Comparison of ENCODE assay signal across 18 cellular contexts in the genomic region with DNA sequence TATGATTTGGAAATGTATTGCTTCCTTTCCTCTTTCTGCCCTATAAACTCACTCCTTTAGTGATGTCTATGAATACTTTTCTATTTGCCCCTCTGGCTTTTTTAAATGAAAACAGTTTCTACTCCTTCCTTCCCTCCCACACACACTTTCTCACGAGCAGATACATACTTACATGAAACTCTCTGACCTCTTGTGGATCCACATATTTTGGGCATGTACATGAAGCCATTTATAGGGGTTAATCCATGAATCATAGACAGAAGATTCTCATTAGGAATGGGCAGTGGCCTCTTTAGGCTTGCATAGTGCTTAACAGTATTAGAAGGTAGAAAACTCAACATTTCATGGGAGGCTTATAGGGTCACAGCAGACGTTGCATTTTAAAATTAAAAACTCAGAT. TPM values are rescaled to one million over a fixed set of nuclear protein-coding genes. Genes with fewer than 3 reads are reported as not detected.
DNase-seq lines count a peak whose midpoint lies in the region; ATAC-seq, FAIRE-seq and TF ChIP-seq lines count a peak whose summit lies in the region.
"Had no signal": no experiment of that assay in that cellular context is flagged by ENCODE, and none has a peak within 500 bp of the region (broad histone marks: within the 10 kb centered on the region; RNA-seq: fewer than 3 reads in every experiment).

No MANE protein-coding gene starts in this region.

- DNase-seq in left ventricle myocardium inferior (no peak), Right ventricle myocardium superior (no peak), bronchial epithelial cell (ENCODE audit: low read depth) (peak; percentile 59), mesothelial cell of epicardium (ENCODE audit: low spot score in 2 of 2, unreplicated experiment in 2 of 2) (no peak), NK-92 (lab: John Stamatoyannopoulos, UW; ENCODE audit: unreplicated experiment) (no peak)
- DNase-seq: activated CD4-positive, alpha-beta T cell treated with anti-CD3 and anti-CD28 coated beads for 36 hours; aorta; effector memory CD8-positive, alpha-beta T cell; hypothalamus; left lung; NCI-H1105 treated with DMSO at 0.1 percent for 48 hours; OCI-M1 had no signal

- H3K27me3 Mint-ChIP-seq in mesothelial cell of epicardium (ENCODE audit: low read depth), result no peaks in the 10 kb centered on the region

- peak overlapping the region; percentile 98 for H3K27ac Mint-ChIP-seq in mesothelial cell of epicardium
- H3K27ac Mint-ChIP-seq: activated CD4-positive, alpha-beta T cell treated with anti-CD3 and anti-CD28 coated beads for 36 hours; effector memory CD8-positive, alpha-beta T cell; natural killer cell treated with Interleukin-12 subunit alpha and Interleukin-12 subunit beta and Interleukin-15 and Interleukin-18, amount 100 ng/mL, for 72 hours had no signal

- intact Hi-C loops in left ventricle myocardium inferior (cut with micrococcal nuclease) (no loop called here), Right ventricle myocardium superior (cut with DNase I) (no loop called here)

- TF ChIP-seq CTCF in left ventricle myocardium inferior (IDR thresholded peaks at IDR 0.05; ENCODE audit: borderline replicate concordance) (no peak), bronchial epithelial cell (IDR thresholded peaks at IDR 0.05; ENCODE audit: insufficient read depth, low read length, severe bottlenecking) (no peak), mesothelial cell of epicardium (IDR thresholded peaks at IDR 0.05; ENCODE audit: unreplicated experiment) (no peak)

- H3K27ac ChIP-seq in left ventricle myocardium inferior (replicated peaks), result peak overlapping the region; percentile 84
- H3K27ac ChIP-seq: A549, left lung had no signal

- no peaks in the 10 kb centered on the region for H3K9me3 Mint-ChIP-seq in mesothelial cell of epicardium
- H3K9me3 Mint-ChIP-seq: effector memory CD8-positive, alpha-beta T cell; natural killer cell treated with Interleukin-12 subunit alpha and Interleukin-12 subunit beta and Interleukin-15 and Interleukin-18, amount 100 ng/mL, for 72 hours had no signal

- FAIRE-seq in bronchial epithelial cell (lab: Jason Lieb, UNC), result no peak
- FAIRE-seq: A549, GM12878 had no signal

- H3K36me3 ChIP-seq in left ventricle myocardium inferior (no peaks in the 10 kb centered on the region), bronchial epithelial cell (ENCODE audit: control insufficient read depth, insufficient read depth, low read length) (no peaks in the 10 kb centered on the region)
- H3K36me3 ChIP-seq: left lung had no signal

- peaks cover 35% of the 10 kb centered on the region for H3K4me1 ChIP-seq in left ventricle myocardium inferior

- H3K4me3 Mint-ChIP-seq in mesothelial cell of epicardium, result no peak overlapping the region
- H3K4me3 Mint-ChIP-seq: activated CD4-positive, alpha-beta T cell treated with anti-CD3 and anti-CD28 coated beads for 36 hours; effector memory CD8-positive, alpha-beta T cell; natural killer cell treated with Interleukin-12 subunit alpha and Interleukin-12 subunit beta and Interleukin-15 and Interleukin-18, amount 100 ng/mL, for 72 hours had no signal

- H3K4me3 ChIP-seq in left ventricle myocardium inferior, result no peak overlapping the region
- no peak overlapping the region for H3K4me3 ChIP-seq in bronchial epithelial cell (ENCODE audit: low read depth, low read length)
- H3K4me3 ChIP-seq: A549, GM12878, left lung had no signal

- ATAC-seq in Right ventricle myocardium superior (ENCODE audit: poor library complexity) (no peak), HG02973 (IDR thresholded peaks at IDR 0.05; ENCODE audit: unreplicated experiment) (no peak), GM21529 (IDR thresholded peaks at IDR 0.05; ENCODE audit: unreplicated experiment) (no peak), HG03457 (IDR thresholded peaks at IDR 0.05; ENCODE audit: unreplicated experiment) (no peak)
- ATAC-seq: A549; activated CD4-positive, alpha-beta T cell treated with anti-CD3 and anti-CD28 coated beads for 36 hours; effector memory CD8-positive, alpha-beta T cell; GM12878; left lung; natural killer cell treated with Interleukin-12 subunit alpha and Interleukin-12 subunit beta and Interleukin-15 and Interleukin-18, amount 100 ng/mL, for 72 hours had no signal

- H3K9me3 ChIP-seq in left ventricle myocardium inferior (replicated peaks), result no peaks in the 10 kb centered on the region
- H3K9me3 ChIP-seq: A549, left lung had no signal

- H3K27me3 ChIP-seq in left ventricle myocardium inferior (ENCODE audit: low read depth) (no peaks in the 10 kb centered on the region), bronchial epithelial cell (ENCODE audit: control insufficient read depth, insufficient read depth, low read length) (no peaks in the 10 kb centered on the region)
- H3K27me3 ChIP-seq: left lung had no signal

- H3K4me1 Mint-ChIP-seq in mesothelial cell of epicardium, result peaks cover 76% of the 10 kb centered on the region
- H3K4me1 Mint-ChIP-seq: activated CD4-positive, alpha-beta T cell treated with anti-CD3 and anti-CD28 coated beads for 36 hours had no signal

- no peaks in the 10 kb centered on the region for H3K36me3 Mint-ChIP-seq in mesothelial cell of epicardium
- H3K36me3 Mint-ChIP-seq: natural killer cell treated with Interleukin-12 subunit alpha and Interleukin-12 subunit beta and Interleukin-15 and Interleukin-18, amount 100 ng/mL, for 72 hours had no signal

RNA-seq across cellular contexts. Expression of a gene that starts 24.8 kb away (rescaled TPM):
- total RNA-seq in left ventricle myocardium inferior (76.4 TPM), Right ventricle myocardium superior (78.3 TPM), bronchial epithelial cell (45.3 and 66.4 TPM in 2 replicates), mesothelial cell of epicardium (63.0 to 64.7 TPM (median 63.1 TPM) in 3 replicates)

RNA-seq across cellular contexts. Expression of a gene that starts 24.9 kb away (rescaled TPM):
- total RNA-seq in left ventricle myocardium inferior (34.7 TPM), Right ventricle myocardium superior (32.5 TPM), bronchial epithelial cell (10.3 and 22.4 TPM in 2 replicates), mesothelial cell of epicardium (20.8 to 23.5 TPM (median 22.5 TPM) in 3 replicates)
